19 cellular contexts compared by ENCODE assay signal in the genomic region with DNA sequence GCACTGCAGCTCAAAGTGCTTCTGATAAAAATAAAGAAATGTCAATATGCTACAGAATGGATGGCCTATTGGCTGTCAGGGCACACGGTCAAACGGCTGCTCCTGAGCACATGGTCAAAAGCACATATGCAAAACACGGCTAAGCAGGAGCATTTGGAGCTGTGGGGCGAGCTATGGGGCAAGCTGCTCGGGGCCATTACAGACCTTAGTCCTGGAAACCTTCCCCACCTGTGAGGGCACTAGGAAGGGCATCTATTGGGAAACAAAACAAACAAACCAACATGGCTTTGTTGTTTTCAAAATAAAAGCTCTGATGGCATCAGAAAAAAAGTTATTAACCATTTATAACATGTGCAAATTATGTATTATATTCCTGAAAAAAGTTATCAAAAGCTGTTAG.
A peak's percentile ranks its signal among the peaks of the same experiment; 100 is the strongest.
DNase-seq lines count a peak whose midpoint lies in the region; ATAC-seq, FAIRE-seq and TF ChIP-seq lines count a peak whose summit lies in the region.
"Had no signal": no experiment of that assay in that cellular context is flagged by ENCODE, and none has a peak within 500 bp of the region (broad histone marks: within the 10 kb centered on the region; RNA-seq: fewer than 3 reads in every experiment).

No MANE protein-coding gene starts in this region.

- no peak for TF ChIP-seq EP300 in HepG2 (IDR thresholded peaks at IDR 0.05; ENCODE audit: low read depth in 2 of 2, low read length in 2 of 2)
- TF ChIP-seq EP300 in HepG2 (CRISPR knock-in tag; IDR thresholded peaks at IDR 0.05; ENCODE audit: borderline replicate concordance): no peak
- no peak for TF ChIP-seq EP300 in tibial nerve (IDR thresholded peaks at IDR 0.05)

- intact Hi-C loops in HepG2 (cut with micrococcal nuclease; ENCODE audit: unreplicated experiment): no loop called here

- H3K79me2 ChIP-seq in HepG2 (ENCODE audit: insufficient read depth, low read length): no peaks in the 10 kb centered on the region
- H3K79me2 ChIP-seq in MM.1S (ENCODE audit: low read length): no peaks in the 10 kb centered on the region

- ATAC-seq in HepG2: no peak
- ATAC-seq: GM12878 had no signal

- POLR2A ChIA-PET in HepG2 (lab: Yijun Ruan, JAX): interaction anchor here (0.7 kb wide), 1 partner anchor 84 kb away, joined by 3 read pairs; no protein-coding TSS in a partner anchor

- no peaks in the 10 kb centered on the region for H3K9me3 Mint-ChIP-seq in endodermal cell
- H3K9me3 Mint-ChIP-seq: CD4-positive, CD25-positive, alpha-beta regulatory T cell; CD8-positive, alpha-beta memory T cell; H9 had no signal

- H3K9me3 ChIP-seq in liver (ENCODE audit: control insufficient read depth in 4 of 4, low read length in 3 of 4) (no peaks in the 10 kb centered on the region), HepG2 (ENCODE audit: low read length) (no peaks in the 10 kb centered on the region), endodermal cell (ENCODE audit: control insufficient read depth, low read length) (no peaks in the 10 kb centered on the region), MM.1S (replicated peaks; ENCODE audit: insufficient read depth, low read length) (no peaks in the 10 kb centered on the region), tibial nerve (no peaks in the 10 kb centered on the region)
- H3K9me3 ChIP-seq: BLaER1 treated with 17β-estradiol and CSF1 and Interleukin-3, amounts not matched to agents 10 nM and 100 nM had no signal

- H3K4me3 Mint-ChIP-seq in endodermal cell: no peak overlapping the region
- H3K4me3 Mint-ChIP-seq: CD4-positive, CD25-positive, alpha-beta regulatory T cell; CD8-positive, alpha-beta memory T cell; H9 had no signal

- TF ChIP-seq POLR2A in HepG2 (IDR thresholded peaks at IDR 0.05; ENCODE audit: insufficient read depth in 1 of 2, low read depth in 2 of 2, low read length in 2 of 2) (no peak), tibial nerve (IDR thresholded peaks at IDR 0.05) (no peak)

- no peaks in the 10 kb centered on the region for H3K9me2 ChIP-seq in MM.1S (replicated peaks; ENCODE audit: insufficient read depth, low read length)

- H3K4me3 ChIP-seq in liver (ENCODE audit: low read depth in 1 of 3, low read length in 3 of 3) (no peak overlapping the region), HepG2 (replicated peaks in 1 of 3; ENCODE audit: insufficient read depth in 1 of 3, low read depth in 2 of 3, low read length in 3 of 3) (no peak overlapping the region), endodermal cell (ENCODE audit: low read length) (no peak overlapping the region), MM.1S (ENCODE audit: low read length) (no peak overlapping the region), tibial nerve (no peak overlapping the region)
- H3K4me3 ChIP-seq: BLaER1 treated with 17β-estradiol and CSF1 and Interleukin-3, amounts not matched to agents 10 nM and 100 nM; GM12878 had no signal

- CTCF ChIA-PET in HepG2 (lab: Yijun Ruan, JAX; ENCODE audit: low intra/inter-chr PET ratio, low total read pairs): no interaction called here

- H3F3A ChIP-seq in MM.1S (ENCODE audit: insufficient read depth, low read length): no peaks in the 10 kb centered on the region

- DNase-seq in HepG2 (ENCODE audit: low spot score) (no peak), endodermal cell (no peak), mesenteric fat pad (ENCODE audit: low spot score) (peak; percentile 20), MM.1S (no peak), tibial nerve (ENCODE audit: low spot score in 2 of 2) (no peak)
- no peak for DNase-seq in activated naive CD4-positive, alpha-beta T cell (lab: John Stamatoyannopoulos, UW)
- DNase-seq: 8988T; CD4-positive, CD25-positive, alpha-beta regulatory T cell; CD8-positive, alpha-beta memory T cell; COR-L47; DMS 273 treated with DMSO at 0.1 percent for 48 hours; DMS53; DND-41; EL; H9 had no signal

- H3K4me1 Mint-ChIP-seq in endodermal cell: peaks cover 8% of the 10 kb centered on the region
- H3K4me1 Mint-ChIP-seq: CD8-positive, alpha-beta memory T cell; H9 had no signal

- H3K27ac ChIP-seq in liver (ENCODE audit: low read depth in 1 of 2, low read length in 2 of 2): peak overlapping the region in 1 of 2 donors; percentile 41
- no peak overlapping the region for H3K27ac ChIP-seq in HepG2 (ENCODE audit: extremely low read length, insufficient read depth, low read length)
- H3K27ac ChIP-seq in endodermal cell (ENCODE audit: low read depth, low read length): no peak overlapping the region
- no peak overlapping the region for H3K27ac ChIP-seq in MM.1S (ENCODE audit: low read length)
- H3K27ac ChIP-seq in tibial nerve: no peak overlapping the region
- H3K27ac ChIP-seq: BLaER1 treated with 17β-estradiol and CSF1 and Interleukin-3, amounts not matched to agents 10 nM and 100 nM had no signal

- no peaks in the 10 kb centered on the region for H4K20me1 ChIP-seq in HepG2 (ENCODE audit: insufficient read depth, low read length)
- no peaks in the 10 kb centered on the region for H4K20me1 ChIP-seq in MM.1S (ENCODE audit: insufficient read depth, low read length)

- H3K9ac ChIP-seq in liver (ENCODE audit: low read depth in 1 of 2, low read length in 2 of 2) (no peak overlapping the region), HepG2 (ENCODE audit: insufficient read depth, low read depth, low read length) (no peak overlapping the region), endodermal cell (ENCODE audit: extremely low read depth, low read length, poor library complexity, severe bottlenecking) (no peak overlapping the region), MM.1S (ENCODE audit: low read length) (no peak overlapping the region)
- H3K9ac ChIP-seq: BLaER1 treated with 17β-estradiol and CSF1 and Interleukin-3, amounts not matched to agents 10 nM and 100 nM had no signal

- TF ChIP-seq CTCF in liver (IDR thresholded peaks at IDR 0.05; ENCODE audit: low read depth, low read length, missing input control) (no peak), HepG2 (CRISPR knock-in tag; IDR thresholded peaks at IDR 0.05) (no peak), endodermal cell (conservative IDR thresholded peaks at IDR 0.05) (no peak), MM.1S (IDR thresholded peaks at IDR 0.05; ENCODE audit: low read length) (no peak), tibial nerve (IDR thresholded peaks at IDR 0.05) (no peak)

- H3K27me3 ChIP-seq in liver (ENCODE audit: control insufficient read depth in 4 of 4, insufficient read depth in 4 of 4, low read length in 3 of 4) (no peaks in the 10 kb centered on the region), HepG2 (ENCODE audit: control insufficient read depth in 1 of 2, insufficient read depth in 2 of 2, low read length in 2 of 2) (no peaks in the 10 kb centered on the region), endodermal cell (ENCODE audit: control insufficient read depth, insufficient read depth, low read length, poor library complexity, severe bottlenecking) (peaks cover 7% of the 10 kb centered on the region), MM.1S (replicated peaks; ENCODE audit: insufficient read depth, low read length) (no peaks in the 10 kb centered on the region), tibial nerve (no peaks in the 10 kb centered on the region)
- H3K27me3 ChIP-seq: BLaER1 treated with 17β-estradiol and CSF1 and Interleukin-3, amounts not matched to agents 10 nM and 100 nM had no signal

- no TSS peak for BruUV-seq in HepG2 (replicated peaks; lab: Mats Ljungman, UMichigan)

- in situ Hi-C loops in HepG2 (cut with HindIII; ENCODE audit: extremely low pct_ligation_motif_present, low pct_unique_long_range_greater_than_20kb): no loop called here

- H3K27ac Mint-ChIP-seq in endodermal cell: peak overlapping the region; percentile 40
- H3K27ac Mint-ChIP-seq: CD4-positive, CD25-positive, alpha-beta regulatory T cell; H9 had no signal

- TF ChIP-seq RAD21 in liver (IDR thresholded peaks at IDR 0.05): peak in 1 of 2 donors; percentile 31
- no peak for TF ChIP-seq RAD21 in HepG2 (CRISPR knock-in tag; IDR thresholded peaks at IDR 0.05)

- H3K4me1 ChIP-seq in liver (ENCODE audit: control insufficient read depth in 4 of 4, insufficient read depth in 4 of 4, low read length in 3 of 4) (peaks cover 0 to 8% (median 5%) of the 10 kb centered on the region in 4 donors), HepG2 (ENCODE audit: insufficient read depth, low read length) (peaks cover 19% of the 10 kb centered on the region), endodermal cell (ENCODE audit: control insufficient read depth, insufficient read depth, low read length) (no peaks in the 10 kb centered on the region), MM.1S (ENCODE audit: low read length) (no peaks in the 10 kb centered on the region), tibial nerve (no peaks in the 10 kb centered on the region)
- H3K4me1 ChIP-seq: BLaER1 treated with 17β-estradiol and CSF1 and Interleukin-3, amounts not matched to agents 10 nM and 100 nM had no signal

- H3K36me3 ChIP-seq in liver (ENCODE audit: control insufficient read depth in 4 of 4, insufficient read depth in 3 of 4, low read depth in 1 of 4, low read length in 3 of 4): peaks cover 11 to 31% (median 13%) of the 10 kb centered on the region in 4 donors
- peaks cover 19 to 64% of the 10 kb centered on the region in 2 experiments; a peak in 4 of 5 replicates for H3K36me3 ChIP-seq in HepG2 (replicated peaks in 1 of 2; ENCODE audit: control insufficient read depth in 1 of 2, insufficient read depth in 2 of 2, low read length in 2 of 2)
- H3K36me3 ChIP-seq in endodermal cell (ENCODE audit: control insufficient read depth, insufficient read depth, low read length): peaks cover 51% of the 10 kb centered on the region
- no peaks in the 10 kb centered on the region for H3K36me3 ChIP-seq in MM.1S (replicated peaks; ENCODE audit: insufficient read depth, low read length)
- peaks cover 0 to 100% (median 39%) of the 10 kb centered on the region in 3 donors for H3K36me3 ChIP-seq in tibial nerve

- H2AFZ ChIP-seq in HepG2 (ENCODE audit: low read length): no peak overlapping the region
- no peak overlapping the region for H2AFZ ChIP-seq in MM.1S (ENCODE audit: low read length)

- 39% methylated on average over 5 of the region's 5 CpGs for WGBS in liver
- 90% methylated on average over 5 of the region's 5 CpGs for WGBS in HepG2 (ENCODE audit: low lambda C conversion rate)
- WGBS in endodermal cell (ENCODE audit: insufficient coverage in 1 of 2, insufficient read length in 1 of 2), 2 experiments: 89 to 92% methylated on average over 4 to 5 of the region's 5 CpGs
- 73 to 77% methylated on average over 5 of the region's 5 CpGs for WGBS in tibial nerve, 2 donors

- H3K4me2 ChIP-seq in HepG2 (ENCODE audit: low read depth, low read length) (no peak overlapping the region), MM.1S (ENCODE audit: low read depth, low read length) (no peak overlapping the region)
- H3K4me2 ChIP-seq: BLaER1 treated with 17β-estradiol and CSF1 and Interleukin-3, amounts not matched to agents 10 nM and 100 nM had no signal

- H3K27me3 Mint-ChIP-seq in endodermal cell (ENCODE audit: insufficient read depth): no peaks in the 10 kb centered on the region
- H3K27me3 Mint-ChIP-seq: CD4-positive, CD25-positive, alpha-beta regulatory T cell; CD8-positive, alpha-beta memory T cell had no signal

- H3K36me3 Mint-ChIP-seq in endodermal cell (ENCODE audit: low read depth): peaks cover 62% of the 10 kb centered on the region

- no peak for FAIRE-seq in HepG2 (lab: Jason Lieb, UNC)
- FAIRE-seq: GM12878, H1 had no signal

TF ChIP-seq in HepG2, 621 proteins besides CTCF, POLR2A, EP300 and RAD21 (continues in another document):
- TF ChIP-seq GTF2F1 (IDR thresholded peaks at IDR 0.05; ENCODE audit: low read length): no peak
- TF ChIP-seq FOXP1 (IDR thresholded peaks at IDR 0.05): no peak
- TF ChIP-seq FOXP1 (CRISPR knock-in tag; IDR thresholded peaks at IDR 0.05): no peak
- no peak for TF ChIP-seq PITX1 (CRISPR knock-in tag; IDR thresholded peaks at IDR 0.05)
